28 cellular contexts compared by ENCODE assay signal in the genomic region with DNA sequence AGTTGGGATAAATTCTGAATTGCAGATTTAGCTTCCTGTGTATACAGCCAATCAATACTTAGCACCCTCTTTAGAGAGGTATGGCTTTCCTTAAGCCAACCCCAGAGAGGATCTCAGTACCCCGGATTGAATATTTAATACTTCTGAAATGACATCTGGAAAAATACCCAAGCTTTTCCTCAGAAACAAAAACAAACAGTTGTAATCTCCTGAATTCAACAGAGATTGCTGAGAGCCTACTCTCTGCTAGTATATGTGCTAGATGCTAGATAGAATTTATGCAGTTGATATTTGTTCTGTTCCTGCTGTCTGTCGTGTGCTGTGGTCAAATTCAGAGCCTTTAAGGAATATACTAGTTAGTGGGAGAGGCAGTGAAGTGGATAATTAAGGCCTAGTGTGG.
"Had no signal": no experiment of that assay in that cellular context is flagged by ENCODE, and none has a peak within 500 bp of the region (broad histone marks: within the 10 kb centered on the region; RNA-seq: fewer than 3 reads in every experiment).

No MANE protein-coding gene starts in this region.

- H3K4me3 Mint-ChIP-seq: activated naive CD8-positive, alpha-beta T cell treated with anti-CD3 and anti-CD28 coated beads for 36 hours; mesothelial cell of epicardium; naive thymus-derived CD4-positive, alpha-beta T cell; neural crest cell; T-helper 17 cell had no signal

- H3K27ac Mint-ChIP-seq: activated naive CD8-positive, alpha-beta T cell treated with anti-CD3 and anti-CD28 coated beads for 36 hours; mesothelial cell of epicardium; T-helper 17 cell had no signal

- H3K27me3 ChIP-seq: colonic mucosa, right atrium auricular region, suprapubic skin, tibial artery, upper lobe of right lung had no signal

- H3K4me3 ChIP-seq: colonic mucosa, right atrium auricular region, suprapubic skin, tibial artery, upper lobe of right lung had no signal

- H3K4me1 ChIP-seq: colonic mucosa had no signal

- H3K9me3 ChIP-seq: colonic mucosa, right atrium auricular region, suprapubic skin, tibial artery, upper lobe of right lung had no signal

- H3K36me3 ChIP-seq: colonic mucosa, right atrium auricular region, suprapubic skin, upper lobe of right lung had no signal

- DNase-seq: activated CD4-positive, alpha-beta T cell treated with anti-CD3 and anti-CD28 coated beads for 48 hours; activated CD4-positive, alpha-beta T cell treated with anti-CD3 and anti-CD28 coated beads, Interleukin-2, amount 50 U/mL, for 48 hours; activated CD8-positive, alpha-beta memory T cell treated with anti-CD3 and anti-CD28 coated beads for 24 hours; activated effector memory CD4-positive, alpha-beta T cell treated with Interleukin-2 at 50 U/mL for 16 hours; activated naive CD4-positive, alpha-beta T cell treated with Interleukin-2 at 50 U/mL for 16 hours; activated naive CD8-positive, alpha-beta T cell treated with anti-CD3 and anti-CD28 coated beads for 36 hours; central memory CD4-positive, alpha-beta T cell; colonic mucosa; effector CD8-positive, alpha-beta T cell; islet precursor cell; left colon; mammary epithelial cell; naive thymus-derived CD4-positive, alpha-beta T cell; nucleus accumbens; stimulated activated CD4-positive, alpha-beta T cell treated with anti-CD3 and anti-CD28 coated beads, Interleukin-15, amount 100 ng/mL, for 24 hours; stimulated activated CD4-positive, alpha-beta T cell treated with anti-CD3 and anti-CD28 coated beads, Interleukin-2, amount 100 ng/mL, for 24 hours; stimulated activated naive CD4-positive, alpha-beta T cell; T-helper 17 cell; T1000; tibial artery; upper lobe of right lung; WERI-Rb-1 had no signal

- ATAC-seq: activated CD4-positive, CD25-positive, alpha-beta regulatory T cell treated with anti-CD3 and anti-CD28 coated beads, Interleukin-2, amount 50 U/mL, for 24 hours; left colon; naive thymus-derived CD4-positive, alpha-beta T cell; T-helper 17 cell; upper lobe of right lung had no signal

- H3K27ac ChIP-seq: colonic mucosa, parathyroid adenoma, right atrium auricular region, suprapubic skin, tibial artery, upper lobe of right lung, WERI-Rb-1 had no signal

- H3K27me3 Mint-ChIP-seq: activated naive CD8-positive, alpha-beta T cell treated with anti-CD3 and anti-CD28 coated beads for 36 hours; naive thymus-derived CD4-positive, alpha-beta T cell; T-helper 17 cell had no signal
